ENCODE assay signal across 8 cellular contexts in the genomic region with DNA sequence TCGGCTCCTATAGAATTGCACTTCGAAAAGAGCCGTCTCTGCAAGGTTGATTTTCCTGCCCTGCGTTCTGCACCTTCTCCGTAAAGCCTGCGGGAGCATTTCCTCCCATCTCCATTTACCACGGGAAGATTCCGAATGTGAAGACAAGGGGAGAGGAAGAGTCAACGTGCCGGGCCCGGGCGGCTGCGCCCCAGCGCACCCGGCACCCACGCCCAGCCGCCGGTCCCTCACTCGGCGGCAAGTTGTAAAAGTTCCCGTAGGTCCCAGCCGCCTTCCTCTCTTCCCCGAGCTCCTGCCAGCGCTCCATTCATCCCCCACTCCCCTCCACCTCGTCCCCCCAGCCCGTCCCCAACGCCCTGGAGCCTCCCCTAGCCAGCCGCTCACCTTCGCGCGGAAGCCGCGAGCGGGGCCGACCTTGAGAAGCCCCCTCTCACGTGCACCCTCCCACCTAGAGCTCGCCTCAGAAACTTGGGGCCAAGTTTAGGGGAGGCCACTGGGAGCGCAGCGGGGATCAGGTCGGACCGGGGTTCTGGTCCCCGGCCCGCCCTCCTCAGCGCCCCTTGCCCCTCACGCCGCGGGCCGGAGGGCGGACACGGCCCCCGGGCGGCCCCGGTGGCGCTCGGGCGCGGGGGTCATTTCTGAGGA. TPM values are rescaled to one million over a fixed set of nuclear protein-coding genes. Genes with fewer than 3 reads are reported as not detected.
DNase-seq lines count a peak whose midpoint lies in the region; ATAC-seq and FAIRE-seq lines count a peak whose summit lies in the region.

No MANE protein-coding gene starts in this region.

- no peak for ATAC-seq in GM18519 (IDR thresholded peaks at IDR 0.05; ENCODE audit: low FRiP score, unreplicated experiment)
- no peak for ATAC-seq in activated CD4-positive, CD25-positive, alpha-beta regulatory T cell treated with anti-CD3 and anti-CD28 coated beads, Interleukin-2, amount 50 U/mL, for 24 hours

- DNase-seq in NCI-H345 (lab: John Stamatoyannopoulos, UW): peak; percentile 11
- no peak for DNase-seq in NCI-H345 treated with DMSO at 0.1 percent for 48 hours (lab: John Stamatoyannopoulos, UW; ENCODE audit: unreplicated experiment)
- DNase-seq in dermis blood vessel endothelial cell: peak; percentile 27
- peak; percentile 3 to 7 for DNase-seq in lung microvascular endothelial cell (ENCODE audit: low read depth in 2 of 2)
- DNase-seq in urothelium cell line (ENCODE audit: low spot score): peak; percentile 29
- DNase-seq in SHP77 treated with DMSO at 0.1 percent for 48 hours (lab: John Stamatoyannopoulos, UW): no peak

- no peak for FAIRE-seq in urothelium cell line (lab: Jason Lieb, UNC)

RNA-seq across cellular contexts. Expression of a gene that starts 0.4 kb away (rescaled TPM):
- total RNA-seq in dermis blood vessel endothelial cell (8.6 and 12.1 TPM in 2 replicates), lung microvascular endothelial cell (3.4 and 6.5 TPM in 2 replicates)

Comparison
In these comparisons a context has a peak if more than half of its experiments do, and no peak if none do; other contexts are left out.
1. DNase-seq: peak in NCI-H345 (single experiment), dermis blood vessel endothelial cell (single experiment), lung microvascular endothelial cell (2 of 2) and urothelium cell line (single experiment); none in NCI-H345 treated with DMSO at 0.1 percent for 48 hours (single experiment) and SHP77 treated with DMSO at 0.1 percent for 48 hours (single experiment).